ENCODE assay signal across 8 cellular contexts in genomic region chr10:6300106-6300783, GRCh38.
DNase-seq lines count a peak whose midpoint lies in the region; ATAC-seq and TF ChIP-seq lines count a peak whose summit lies in the region.

No MANE protein-coding gene starts in this region.

- DNase-seq in H4 (ENCODE audit: low spot score) = peak; percentile 11
- DNase-seq in MG63 = peak; percentile 50
- peak; percentile 67 for DNase-seq in activated effector memory CD4-positive, alpha-beta T cell treated with anti-CD3 and anti-CD28 coated beads, Interleukin-2, amount 50 U/mL, for 16 hours
- peak; percentile 97 for DNase-seq in kidney tubule cell (ENCODE audit: low spot score)
- no peak for DNase-seq in NCI-H524 treated with DMSO at 0.1 percent for 48 hours (lab: John Stamatoyannopoulos, UW)
- DNase-seq in endodermal cell = no peak
- no peak for DNase-seq in uterus

- H3K36me3 Mint-ChIP-seq in endodermal cell (ENCODE audit: low read depth) = no peaks in the 10 kb centered on the region

- no peak overlapping the region for H3K27ac Mint-ChIP-seq in endodermal cell

- TF ChIP-seq CTCF in endodermal cell (conservative IDR thresholded peaks at IDR 0.05) (no peak), uterus (IDR thresholded peaks at IDR 0.05) (no peak)

- intact Hi-C loops in uterus (cut with DNase I; ENCODE audit: low total_unique reads) = no loop called here

- peaks cover 7% of the 10 kb centered on the region for H3K4me1 Mint-ChIP-seq in endodermal cell

- no peak overlapping the region for H3K4me3 Mint-ChIP-seq in endodermal cell

- H3K9ac ChIP-seq in endodermal cell (ENCODE audit: extremely low read depth, low read length, poor library complexity, severe bottlenecking) = no peak overlapping the region

- no peak for TF ChIP-seq POLR2A in GM18505 (IDR thresholded peaks at IDR 0.05; ENCODE audit: borderline replicate concordance, extremely low read depth, insufficient read depth, insufficient read length)
- no peak for TF ChIP-seq POLR2A in uterus (IDR thresholded peaks at IDR 0.05)

- no peak overlapping the region for H3K4me3 ChIP-seq in MG63
- no peak overlapping the region for H3K4me3 ChIP-seq in endodermal cell (ENCODE audit: low read length)
- H3K4me3 ChIP-seq in uterus = no peak overlapping the region

- H3K27me3 Mint-ChIP-seq in endodermal cell (ENCODE audit: insufficient read depth) = no peaks in the 10 kb centered on the region

- H3K4me1 ChIP-seq in endodermal cell (ENCODE audit: control insufficient read depth, insufficient read depth, low read length) (no peaks in the 10 kb centered on the region), uterus (no peaks in the 10 kb centered on the region)

- H3K27ac ChIP-seq in endodermal cell (ENCODE audit: low read depth, low read length) = no peak overlapping the region
- no peak overlapping the region for H3K27ac ChIP-seq in uterus

- no peaks in the 10 kb centered on the region for H3K9me3 Mint-ChIP-seq in endodermal cell

- no peaks in the 10 kb centered on the region for H3K27me3 ChIP-seq in MG63
- no peaks in the 10 kb centered on the region for H3K27me3 ChIP-seq in endodermal cell (ENCODE audit: control insufficient read depth, insufficient read depth, low read length, poor library complexity, severe bottlenecking)
- H3K27me3 ChIP-seq in uterus = no peaks in the 10 kb centered on the region

- ATAC-seq in GM18505 (IDR thresholded peaks at IDR 0.05; ENCODE audit: unreplicated experiment) = peak; percentile 92

- H3K9me3 ChIP-seq in MG63 = no peaks in the 10 kb centered on the region
- no peaks in the 10 kb centered on the region for H3K9me3 ChIP-seq in endodermal cell (ENCODE audit: control insufficient read depth, low read length)
- H3K9me3 ChIP-seq in uterus = no peaks in the 10 kb centered on the region

- 86 to 90% methylated on average over 11 to 14 of the region's 14 CpGs for WGBS in endodermal cell (ENCODE audit: insufficient coverage in 1 of 2, insufficient read length in 1 of 2), 2 experiments

- H3K36me3 ChIP-seq in MG63 = no peaks in the 10 kb centered on the region
- no peaks in the 10 kb centered on the region for H3K36me3 ChIP-seq in endodermal cell (ENCODE audit: control insufficient read depth, insufficient read depth, low read length)
- no peaks in the 10 kb centered on the region for H3K36me3 ChIP-seq in uterus

Comparison
In these comparisons a context has a peak if more than half of its experiments do, and no peak if none do; other contexts are left out.
1. DNase-seq: peak in H4 (single experiment), MG63 (single experiment), activated effector memory CD4-positive, alpha-beta T cell treated with anti-CD3 and anti-CD28 coated beads, Interleukin-2, amount 50 U/mL, for 16 hours (single experiment) and kidney tubule cell (single experiment); none in NCI-H524 treated with DMSO at 0.1 percent for 48 hours (single experiment), endodermal cell (single experiment) and uterus (0 of 2).